7 cellular contexts compared by ENCODE assay signal in the genomic region with DNA sequence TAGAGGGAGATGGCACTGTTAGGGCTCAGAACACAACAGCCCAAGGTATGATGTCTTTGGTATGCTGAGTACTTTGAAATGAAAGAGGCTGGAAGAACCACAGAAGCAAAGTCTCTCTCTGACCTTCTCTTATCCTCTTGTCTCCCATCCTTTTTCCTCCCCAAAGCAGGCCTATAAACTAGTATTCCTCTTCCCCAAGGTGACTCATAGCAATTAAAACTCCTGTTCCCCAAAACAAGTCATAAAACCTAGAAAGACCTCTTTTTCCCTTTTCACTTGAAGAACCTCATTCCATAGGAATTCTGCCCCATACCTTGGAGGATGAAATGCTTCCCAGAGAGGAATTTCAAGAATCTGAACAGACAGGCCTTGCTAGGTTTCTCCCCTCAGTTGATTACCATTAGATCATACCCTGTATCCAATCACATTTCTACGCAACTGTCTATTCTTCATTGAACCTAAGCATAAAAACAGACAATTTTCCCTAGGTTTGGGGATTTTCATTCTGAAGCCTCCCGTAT.
A peak's percentile ranks its signal among the peaks of the same experiment; 100 is the strongest.
DNase-seq lines count a peak whose midpoint lies in the region; ATAC-seq and TF ChIP-seq lines count a peak whose summit lies in the region.

No MANE protein-coding gene starts in this region.

- H3K36me3 ChIP-seq in HEK293 (ENCODE audit: control insufficient read depth in 2 of 2, insufficient read depth in 1 of 2, low read length in 2 of 2) (no peaks in the 10 kb centered on the region), subcutaneous abdominal adipose tissue (ENCODE audit: control insufficient read depth in 5 of 5, insufficient read depth in 5 of 5, low read length in 5 of 5) (peaks cover 0 to 4% (median 0%) of the 10 kb centered on the region in 5 donors)

- DNase-seq in iPS DF 4.7 (ENCODE audit: extremely low read depth, low spot score) = peak; percentile 74
- DNase-seq in KBM-7 = no peak
- DNase-seq in head of caudate nucleus = no peak

- POLR2A ChIA-PET in HEK293 (lab: Yijun Ruan, JAX) = interaction anchor here (1.7 kb wide), 1 partner anchor 26 kb away, joined by 10 read pairs; the partner anchor contains the start of genes MDH1 and WDPCP

- H3K4me3 ChIP-seq in HEK293 (ENCODE audit: low read depth, low read length) = no peak overlapping the region
- no peak overlapping the region for H3K4me3 ChIP-seq in subcutaneous abdominal adipose tissue (ENCODE audit: low read depth in 1 of 5, low read length in 5 of 5)

- in situ Hi-C loops in KBM-7 (cut with MboI; ENCODE audit: low pct_unique_long_range_greater_than_20kb, low sequenced_read_pairs) = no loop called here

- TF ChIP-seq CTCF in HEK293 (tag by site-specific recombination; IDR thresholded peaks at IDR 0.05) (no peak), VCaP (conservative IDR thresholded peaks at IDR 0.05) (no peak)

- H3K9ac ChIP-seq in subcutaneous abdominal adipose tissue (ENCODE audit: low read length in 5 of 5) = no peak overlapping the region

- CTCF ChIA-PET in HEK293 (lab: Yijun Ruan, JAX) = no interaction called here

- no peaks in the 10 kb centered on the region for H3K9me3 ChIP-seq in HEK293 (ENCODE audit: control insufficient read depth, insufficient read depth, low read depth, low read length)
- H3K9me3 ChIP-seq in subcutaneous abdominal adipose tissue (ENCODE audit: control insufficient read depth in 5 of 5, low read length in 5 of 5) = no peaks in the 10 kb centered on the region

- H3K27ac ChIP-seq in HEK293 (ENCODE audit: extremely low read depth, low read depth, low read length) (no peak overlapping the region), VCaP (peak overlapping the region; percentile 61), subcutaneous abdominal adipose tissue (ENCODE audit: low read depth, low read length) (peak overlapping the region; percentile 32)

- no peak for ATAC-seq in HG02623 (IDR thresholded peaks at IDR 0.05; ENCODE audit: unreplicated experiment)

- H3K4me1 ChIP-seq in HEK293 (ENCODE audit: control insufficient read depth, insufficient read depth, low read length) (no peaks in the 10 kb centered on the region), subcutaneous abdominal adipose tissue (ENCODE audit: control insufficient read depth in 5 of 5, insufficient read depth in 5 of 5, low read length in 5 of 5) (peaks cover 0 to 21% (median 9%) of the 10 kb centered on the region in 5 donors)

- intact Hi-C loops in head of caudate nucleus (cut with DNase I) = no loop called here

- H3K27me3 ChIP-seq in subcutaneous abdominal adipose tissue (ENCODE audit: control insufficient read depth in 5 of 5, insufficient read depth in 4 of 5, low read length in 5 of 5) = no peaks in the 10 kb centered on the region

TF ChIP-seq in HEK293, 187 proteins besides CTCF, POLR2A, EP300 and RAD21:
- TF ChIP-seq BCL6B (tag by site-specific recombination; IDR thresholded peaks at IDR 0.05) (0 out of 2 replicates have a peak, but pooled peaks have one; percentile 28), ZBTB8A (tag by site-specific recombination; IDR thresholded peaks at IDR 0.05) (no peak), PRDM6 (tag by site-specific recombination; IDR thresholded peaks at IDR 0.05) (peak; percentile 37; the same call in 1 of the 2 replicates), PRDM1 (tag by site-specific recombination; IDR thresholded peaks at IDR 0.05) (peak; percentile 77)
- TF ChIP-seq, protein P1, sequence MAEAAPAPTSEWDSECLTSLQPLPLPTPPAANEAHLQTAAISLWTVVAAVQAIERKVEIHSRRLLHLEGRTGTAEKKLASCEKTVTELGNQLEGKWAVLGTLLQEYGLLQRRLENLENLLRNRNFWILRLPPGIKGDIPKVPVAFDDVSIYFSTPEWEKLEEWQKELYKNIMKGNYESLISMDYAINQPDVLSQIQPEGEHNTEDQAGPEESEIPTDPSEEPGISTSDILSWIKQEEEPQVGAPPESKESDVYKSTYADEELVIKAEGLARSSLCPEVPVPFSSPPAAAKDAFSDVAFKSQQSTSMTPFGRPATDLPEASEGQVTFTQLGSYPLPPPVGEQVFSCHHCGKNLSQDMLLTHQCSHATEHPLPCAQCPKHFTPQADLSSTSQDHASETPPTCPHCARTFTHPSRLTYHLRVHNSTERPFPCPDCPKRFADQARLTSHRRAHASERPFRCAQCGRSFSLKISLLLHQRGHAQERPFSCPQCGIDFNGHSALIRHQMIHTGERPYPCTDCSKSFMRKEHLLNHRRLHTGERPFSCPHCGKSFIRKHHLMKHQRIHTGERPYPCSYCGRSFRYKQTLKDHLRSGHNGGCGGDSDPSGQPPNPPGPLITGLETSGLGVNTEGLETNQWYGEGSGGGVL (tag by site-specific recombination; IDR thresholded peaks at IDR 0.05) = no peak
